9 cellular contexts compared by ENCODE assay signal in genomic region chr15:25790003-25790660, GRCh38.
DNase-seq lines count a peak whose midpoint lies in the region; ATAC-seq and TF ChIP-seq lines count a peak whose summit lies in the region.
"Had no signal": no experiment of that assay in that cellular context is flagged by ENCODE, and none has a peak within 500 bp of the region (broad histone marks: within the 10 kb centered on the region; RNA-seq: fewer than 3 reads in every experiment).

No MANE protein-coding gene starts in this region.

- H3K27ac ChIP-seq in adrenal gland = peak overlapping the region in 2 of 5 donors; percentile 25 to 73
- H3K27ac ChIP-seq in subcutaneous abdominal adipose tissue (ENCODE audit: low read depth, low read length) = peak overlapping the region; percentile 98
- H3K27ac ChIP-seq: 22Rv1 had no signal

- intact Hi-C loops in adrenal gland (cut with DNase I) = no loop called here

- DNase-seq in DMS 273 (lab: John Stamatoyannopoulos, UW; ENCODE audit: unreplicated experiment) (peak; percentile 27), DMS 273 treated with DMSO at 0.1 percent for 48 hours (lab: John Stamatoyannopoulos, UW) (no peak), adrenal gland (peak in 4 of 7 donors; percentile 27 to 73 (median 40)), middle frontal gyrus (ENCODE audit: extremely low spot score, low spot score) (peak; percentile 56), NCI-H774 (lab: John Stamatoyannopoulos, UW) (no peak), OCI-M1 (lab: John Stamatoyannopoulos, UW) (no peak)

- no peaks in the 10 kb centered on the region for H3K9me3 ChIP-seq in adrenal gland (replicated peaks in 1 of 3)
- H3K9me3 ChIP-seq in subcutaneous abdominal adipose tissue (ENCODE audit: control insufficient read depth in 5 of 5, low read length in 5 of 5) = no peaks in the 10 kb centered on the region

- H3K9ac ChIP-seq in subcutaneous abdominal adipose tissue (ENCODE audit: low read length in 5 of 5) = peak overlapping the region in 3 of 5 donors; percentile 53 to 79 (median 58)

- no peak for TF ChIP-seq POLR2A in adrenal gland (IDR thresholded peaks at IDR 0.05)

- peaks cover 0 to 29% of the 10 kb centered on the region in 2 donors for H3K4me1 ChIP-seq in adrenal gland (replicated peaks in 1 of 2)
- peaks cover 13 to 51% (median 48%) of the 10 kb centered on the region in 5 donors for H3K4me1 ChIP-seq in subcutaneous abdominal adipose tissue (ENCODE audit: control insufficient read depth in 5 of 5, insufficient read depth in 5 of 5, low read length in 5 of 5)

- H3K36me3 ChIP-seq in adrenal gland (replicated peaks in 1 of 2) (no peaks in the 10 kb centered on the region), subcutaneous abdominal adipose tissue (ENCODE audit: control insufficient read depth in 5 of 5, insufficient read depth in 5 of 5, low read length in 5 of 5) (no peaks in the 10 kb centered on the region)

- no peak for ATAC-seq in HG03097 (IDR thresholded peaks at IDR 0.05; ENCODE audit: low FRiP score, unreplicated experiment)

- 44 to 62% (median 60%) methylated on average over 7 of the region's 7 CpGs for WGBS in adrenal gland, 4 donors

- TF ChIP-seq CTCF in adrenal gland (IDR thresholded peaks at IDR 0.05) = no peak

- no peaks in the 10 kb centered on the region for H3K27me3 ChIP-seq in adrenal gland
- H3K27me3 ChIP-seq in subcutaneous abdominal adipose tissue (ENCODE audit: control insufficient read depth in 5 of 5, insufficient read depth in 4 of 5, low read length in 5 of 5) = no peaks in the 10 kb centered on the region

- H3K4me3 ChIP-seq in adrenal gland (no peak overlapping the region), subcutaneous abdominal adipose tissue (ENCODE audit: low read depth in 1 of 5, low read length in 5 of 5) (peak overlapping the region in 1 of 5 donors; percentile 17)

Comparison
In these comparisons a context has a peak if more than half of its experiments do, and no peak if none do; other contexts are left out.
1. DNase-seq: peak in DMS 273 (single experiment), adrenal gland (4 of 7) and middle frontal gyrus (single experiment); none in DMS 273 treated with DMSO at 0.1 percent for 48 hours (single experiment), NCI-H774 (single experiment) and OCI-M1 (single experiment).